In the genomic region with DNA sequence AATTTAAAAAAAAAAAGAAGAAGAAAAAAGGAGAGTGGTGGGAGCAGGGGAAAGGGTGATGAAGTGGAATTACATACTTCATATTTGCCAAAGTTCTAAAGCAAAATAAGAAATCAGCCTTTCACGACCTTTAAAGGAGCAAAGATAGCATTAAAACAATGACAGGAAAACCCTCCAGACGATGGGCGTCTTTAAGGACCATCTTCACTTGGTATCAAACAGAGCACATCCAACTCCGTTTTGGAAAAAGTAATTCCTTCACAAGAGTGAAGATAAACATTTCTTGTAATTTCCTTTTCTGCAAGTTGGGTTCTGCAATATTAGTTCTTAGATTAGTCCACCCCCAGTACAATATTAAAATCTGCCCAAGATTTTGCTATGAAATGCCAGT, we compare ENCODE assay signal across 14 cellular contexts. TPM values are rescaled to one million over a fixed set of nuclear protein-coding genes. Genes with fewer than 3 reads are reported as not detected.
A peak's percentile ranks its signal among the peaks of the same experiment; 100 is the strongest.
DNase-seq lines count a peak whose midpoint lies in the region; ATAC-seq and TF ChIP-seq lines count a peak whose summit lies in the region.
"Had no signal": no experiment of that assay in that cellular context is flagged by ENCODE, and none has a peak within 500 bp of the region (broad histone marks: within the 10 kb centered on the region; RNA-seq: fewer than 3 reads in every experiment).

No MANE protein-coding gene starts in this region.

- DNase-seq in dermis blood vessel endothelial cell (peak; percentile 45), testis (no peak), SK-N-DZ (ENCODE audit: low spot score) (no peak), omental fat pad (ENCODE audit: low spot score) (no peak)
- DNase-seq: COR-L47; NCI-H446; nephron progenitor cell; PC-9; stimulated activated CD8-positive, alpha-beta memory T cell treated with anti-CD3 and anti-CD28 coated beads, Interleukin-4, amount 100 ng/mL, for 48 hours; T1000 had no signal

- H3K27ac ChIP-seq in BLaER1: peak overlapping the region; percentile 88
- H3K27ac ChIP-seq in parathyroid adenoma: peak overlapping the region; percentile 48
- peak overlapping the region in 1 of 2 donors; percentile 17 for H3K27ac ChIP-seq in testis
- H3K27ac ChIP-seq: PC-9 had no signal

- H2AFZ ChIP-seq in parathyroid adenoma: no peak overlapping the region
- H2AFZ ChIP-seq: PC-9 had no signal

- H3K27me3 ChIP-seq in BLaER1 (no peaks in the 10 kb centered on the region), parathyroid adenoma (ENCODE audit: control insufficient read depth, insufficient read depth, low read length) (no peaks in the 10 kb centered on the region), testis (no peaks in the 10 kb centered on the region)

- WGBS in testis, 2 donors: 60% methylated on average over 4 of the region's 4 CpGs

- H3K9me3 ChIP-seq in BLaER1: peaks cover 5% of the 10 kb centered on the region; the same call in 1 of the 2 replicates
- H3K9me3 ChIP-seq in parathyroid adenoma (ENCODE audit: control insufficient read depth, low read length): no peaks in the 10 kb centered on the region
- H3K9me3 ChIP-seq in testis: no peaks in the 10 kb centered on the region

- ATAC-seq in GM18868 (IDR thresholded peaks at IDR 0.05; ENCODE audit: unreplicated experiment): peak; percentile 19
- no peak for ATAC-seq in omental fat pad (ENCODE audit: low FRiP score)
- ATAC-seq in HG03571 (IDR thresholded peaks at IDR 0.05; ENCODE audit: unreplicated experiment): no peak

- H3K4me2 ChIP-seq in BLaER1 (peak overlapping the region; percentile 79), parathyroid adenoma (ENCODE audit: low read length) (no peak overlapping the region)
- H3K4me2 ChIP-seq: PC-9 had no signal

- no peak for TF ChIP-seq POLR2A in testis (IDR thresholded peaks at IDR 0.05)

- H3K36me3 ChIP-seq in BLaER1 (no peaks in the 10 kb centered on the region), parathyroid adenoma (ENCODE audit: control insufficient read depth, insufficient read depth, low read length) (no peaks in the 10 kb centered on the region), testis (ENCODE audit: low read depth, missing control alignments) (no peaks in the 10 kb centered on the region)

- H3K4me1 ChIP-seq in BLaER1: peaks cover 46% of the 10 kb centered on the region
- H3K4me1 ChIP-seq in parathyroid adenoma: no peaks in the 10 kb centered on the region
- H3K4me1 ChIP-seq in testis: no peaks in the 10 kb centered on the region

- no peaks in the 10 kb centered on the region for H3K79me2 ChIP-seq in parathyroid adenoma

- H3K9ac ChIP-seq in BLaER1 (peak overlapping the region; percentile 90), parathyroid adenoma (no peak overlapping the region)

- TF ChIP-seq CTCF in parathyroid adenoma (IDR thresholded peaks at IDR 0.05) (no peak), testis (IDR thresholded peaks at IDR 0.05) (no peak), omental fat pad (IDR thresholded peaks at IDR 0.05) (no peak)

- H4K20me1 ChIP-seq in BLaER1: no peaks in the 10 kb centered on the region

- H3K4me3 ChIP-seq in BLaER1: peak overlapping the region; percentile 73
- H3K4me3 ChIP-seq in parathyroid adenoma (ENCODE audit: low read depth, low read length): peak overlapping the region; percentile 29
- no peak overlapping the region for H3K4me3 ChIP-seq in testis
- H3K4me3 ChIP-seq: PC-9 had no signal

- intact Hi-C loops in testis (cut with DNase I; ENCODE audit: low total_unique reads): no loop called here

RNA-seq across cellular contexts. Expression of a gene that starts 32.8 kb away (rescaled TPM):
- total RNA-seq in dermis blood vessel endothelial cell (112 and 117 TPM in 2 replicates), testis (10 to 100 TPM; 13.7 to 17.8 TPM), omental fat pad (10 to 100 TPM; 39.5 to 71.0 (median 56.0) TPM)
- polyA plus RNA-seq in testis (ENCODE audit: insufficient read depth, low read depth, low replicate concordance): 10.2 TPM
- 30.9 and 32.3 TPM in 2 replicates for polyA plus RNA-seq in SK-N-DZ (2014; cell fraction: cytosol; rRNA removed)
- 29.1 and 29.7 TPM in 2 replicates for polyA plus RNA-seq in SK-N-DZ (2014; cell fraction: nucleus; rRNA removed)

Comparison
In these comparisons a context has a peak if more than half of its experiments do, and no peak if none do; other contexts are left out.
1. H3K4me3 ChIP-seq: peak in BLaER1 (single experiment) and parathyroid adenoma (single experiment); none in testis (0 of 2).